Comparison of ENCODE assay signal across 25 cellular contexts in the genomic region with DNA sequence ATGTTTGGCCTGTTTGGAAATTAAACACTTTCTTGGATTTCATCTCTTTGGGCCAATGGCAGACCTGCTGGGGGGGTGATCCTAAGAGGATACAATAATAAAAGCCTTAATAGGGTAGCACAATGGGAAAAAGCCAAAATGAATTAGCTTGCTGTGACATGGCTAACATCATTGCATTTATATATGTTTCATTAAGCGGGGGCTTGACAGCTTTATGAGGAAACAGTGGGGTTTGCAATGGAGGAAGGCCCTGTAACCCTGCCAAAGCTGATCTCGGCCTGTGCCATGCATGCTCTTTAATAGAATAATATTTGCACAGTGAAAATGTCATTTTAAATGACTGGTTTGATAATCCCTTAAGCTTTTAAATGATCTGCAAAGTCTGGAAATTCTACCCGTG.
DNase-seq lines count a peak whose midpoint lies in the region; ATAC-seq and TF ChIP-seq lines count a peak whose summit lies in the region.
"Had no signal": no experiment of that assay in that cellular context is flagged by ENCODE, and none has a peak within 500 bp of the region (broad histone marks: within the 10 kb centered on the region; RNA-seq: fewer than 3 reads in every experiment).

No MANE protein-coding gene starts in this region.

- H3K4me3 Mint-ChIP-seq in activated T-cell treated with anti-CD3 and anti-CD28 coated beads, Interleukin-2, amount 50 U/mL, for 4 hours, result no peak overlapping the region
- H3K4me3 Mint-ChIP-seq in CD8-positive, alpha-beta T cell, result no peak overlapping the region
- H3K4me3 Mint-ChIP-seq: B cell; CD8-positive, alpha-beta memory T cell; IgD-negative memory B cell had no signal

- H3K4me1 Mint-ChIP-seq in activated T-cell treated with anti-CD3 and anti-CD28 coated beads, Interleukin-2, amount 50 U/mL, for 4 hours (ENCODE audit: low read depth), result no peaks in the 10 kb centered on the region
- no peaks in the 10 kb centered on the region for H3K4me1 Mint-ChIP-seq in CD8-positive, alpha-beta T cell (ENCODE audit: low read depth)
- H3K4me1 Mint-ChIP-seq: B cell; CD8-positive, alpha-beta memory T cell; IgD-negative memory B cell had no signal

- no peak overlapping the region for H3K9ac ChIP-seq in neuronal stem cell (ENCODE audit: low read depth, low read length, poor library complexity)
- H3K9ac ChIP-seq: KMS-11 had no signal

- H3K36me3 Mint-ChIP-seq in activated T-cell treated with anti-CD3 and anti-CD28 coated beads, Interleukin-2, amount 50 U/mL, for 4 hours (ENCODE audit: insufficient read depth), result no peaks in the 10 kb centered on the region
- no peaks in the 10 kb centered on the region for H3K36me3 Mint-ChIP-seq in CD8-positive, alpha-beta T cell
- H3K36me3 Mint-ChIP-seq: CD8-positive, alpha-beta memory T cell; IgD-negative memory B cell had no signal

- no peak overlapping the region for H2BK12ac ChIP-seq in neuronal stem cell (ENCODE audit: low read length)

- H3K14ac ChIP-seq in neuronal stem cell (ENCODE audit: low read length), result no peak overlapping the region

- H4K8ac ChIP-seq in neuronal stem cell (ENCODE audit: low read depth, low read length), result no peak overlapping the region

- H3K27ac Mint-ChIP-seq in CD8-positive, alpha-beta T cell, result no peak overlapping the region
- H3K27ac Mint-ChIP-seq: B cell; CD8-positive, alpha-beta memory T cell; IgD-negative memory B cell had no signal

- H3K4me3 ChIP-seq in neuronal stem cell (ENCODE audit: low read length in 2 of 2), result no peak overlapping the region
- H3K4me3 ChIP-seq in CD8-positive, alpha-beta T cell (ENCODE audit: low read depth, low read length), result no peak overlapping the region
- H3K4me3 ChIP-seq: A549 had no signal

- ATAC-seq in activated T-cell treated with anti-CD3 and anti-CD28 coated beads, Interleukin-2, amount 50 U/mL, for 4 hours, result no peak
- no peak for ATAC-seq in CD8-positive, alpha-beta T cell
- ATAC-seq: A549, HCT116 had no signal

- H3K9me3 ChIP-seq in neuronal stem cell (replicated peaks in 1 of 2; ENCODE audit: control insufficient read depth in 2 of 2, insufficient read depth in 1 of 2, low read depth in 1 of 2, low read length in 2 of 2), result no peaks in the 10 kb centered on the region
- H3K9me3 ChIP-seq in CD8-positive, alpha-beta T cell (ENCODE audit: low read length), result no peaks in the 10 kb centered on the region
- H3K9me3 ChIP-seq: A549 had no signal

- TF ChIP-seq CTCF in CD8-positive, alpha-beta T cell (IDR thresholded peaks at IDR 0.05), result no peak

- no peak overlapping the region for H3K18ac ChIP-seq in neuronal stem cell (ENCODE audit: low read length)

- H3K79me1 ChIP-seq in neuronal stem cell (ENCODE audit: low read depth, low read length), result no peaks in the 10 kb centered on the region

- H3K4ac ChIP-seq in neuronal stem cell (ENCODE audit: low read length), result no peak overlapping the region

- H2AFZ ChIP-seq in neuronal stem cell (ENCODE audit: low read length), result peak overlapping the region; percentile 42

- no peak overlapping the region for H3K4me2 ChIP-seq in neuronal stem cell (ENCODE audit: insufficient read depth, low read length, poor library complexity, severe bottlenecking)
- H3K4me2 ChIP-seq: A549, KMS-11 had no signal

- peaks cover 11 to 14% of the 10 kb centered on the region in 2 donors for H3K4me1 ChIP-seq in neuronal stem cell (ENCODE audit: control insufficient read depth in 2 of 2, insufficient read depth in 1 of 2, low read depth in 1 of 2, low read length in 2 of 2)
- H3K4me1 ChIP-seq in CD8-positive, alpha-beta T cell (ENCODE audit: insufficient read depth, low read length), result no peaks in the 10 kb centered on the region
- H3K4me1 ChIP-seq: A549 had no signal

- no peak overlapping the region for H2BK15ac ChIP-seq in neuronal stem cell (ENCODE audit: low read length)

- H3K27ac ChIP-seq in neuronal stem cell (replicated peaks; ENCODE audit: low read length), result no peak overlapping the region
- H3K27ac ChIP-seq in CD8-positive, alpha-beta T cell (ENCODE audit: low read depth, low read length), result no peak overlapping the region
- H3K27ac ChIP-seq: A549, C4-2B, HL-60, KMS-11 had no signal

- H3K23ac ChIP-seq in neuronal stem cell (ENCODE audit: low read depth, low read length, poor library complexity), result no peak overlapping the region

- intact Hi-C loops in CD8-positive, alpha-beta T cell (cut with DNase I, micrococcal nuclease), result no loop called here

- no peak overlapping the region for H4K91ac ChIP-seq in neuronal stem cell (ENCODE audit: low read depth, low read length, poor library complexity)

- WGBS in neuronal stem cell (ENCODE audit: extremely low coverage in 2 of 2, insufficient read length in 2 of 2, insufficient replicate concordance in 1 of 2), 2 donors, result no CpG with 5 or more reads among the region's 3 CpGs

- H3K36me3 ChIP-seq in neuronal stem cell (replicated peaks in 1 of 2; ENCODE audit: control insufficient read depth in 2 of 2, insufficient read depth in 2 of 2, low read length in 2 of 2), result no peaks in the 10 kb centered on the region
- H3K36me3 ChIP-seq in CD8-positive, alpha-beta T cell (ENCODE audit: insufficient read depth, low read length), result no peaks in the 10 kb centered on the region

- no peaks in the 10 kb centered on the region for H3K27me3 Mint-ChIP-seq in activated T-cell treated with anti-CD3 and anti-CD28 coated beads, Interleukin-2, amount 50 U/mL, for 4 hours (ENCODE audit: low read depth)
- H3K27me3 Mint-ChIP-seq in CD8-positive, alpha-beta T cell (ENCODE audit: low read depth), result peaks cover 2% of the 10 kb centered on the region
- H3K27me3 Mint-ChIP-seq: B cell; CD8-positive, alpha-beta memory T cell; IgD-negative memory B cell had no signal

- POLR2A ChIA-PET in CD8-positive, alpha-beta T cell (lab: Charles Lee), result no interaction called here

- H2AK5ac ChIP-seq in neuronal stem cell (ENCODE audit: low read depth, low read length), result no peak overlapping the region

- no peaks in the 10 kb centered on the region for H3K27me3 ChIP-seq in neuronal stem cell (ENCODE audit: control insufficient read depth in 3 of 3, insufficient read depth in 3 of 3, low read depth in 1 of 3, low read length in 3 of 3)
- no peaks in the 10 kb centered on the region for H3K27me3 ChIP-seq in CD8-positive, alpha-beta T cell (ENCODE audit: insufficient read depth, low read length)

- peak; percentile 88 for DNase-seq in DMS153 (lab: John Stamatoyannopoulos, UW)
- peak; percentile 37 for DNase-seq in NCI-H1092 treated with DMSO at 0.1 percent for 48 hours (lab: John Stamatoyannopoulos, UW)
- peak; percentile 80 for DNase-seq in NCI-H748 treated with DMSO at 0.1 percent for 48 hours (lab: John Stamatoyannopoulos, UW)
- DNase-seq in neuronal stem cell (ENCODE audit: low spot score), result no peak
- no peak for DNase-seq in Ammon's horn (ENCODE audit: low spot score)
- DNase-seq in activated T-cell treated with anti-CD3 and anti-CD28 coated beads, Interleukin-2, amount 50 U/mL, for 4 hours, result no peak
- DNase-seq in CD8-positive, alpha-beta T cell, result no peak
- DNase-seq: Calu3; CD8-positive, alpha-beta memory T cell; NCI-H1105; NCI-H1694; NCI-H2029 treated with DMSO at 0.1 percent for 48 hours; NCI-H2171 treated with DMSO at 0.1 percent for 48 hours; NCI-H345; NCI-H510A treated with DMSO at 0.1 percent for 48 hours; NCI-H82; Right ventricle myocardium superior; RPMI8226 had no signal

- CTCF ChIA-PET in CD8-positive, alpha-beta T cell (lab: Charles Lee), result no interaction called here

- H3K9me3 Mint-ChIP-seq in activated T-cell treated with anti-CD3 and anti-CD28 coated beads, Interleukin-2, amount 50 U/mL, for 4 hours, result no peaks in the 10 kb centered on the region
- no peaks in the 10 kb centered on the region for H3K9me3 Mint-ChIP-seq in CD8-positive, alpha-beta T cell
- H3K9me3 Mint-ChIP-seq: IgD-negative memory B cell had no signal

- H2BK5ac ChIP-seq in neuronal stem cell (ENCODE audit: low read length), result no peak overlapping the region

- no peak overlapping the region for H2BK120ac ChIP-seq in neuronal stem cell (ENCODE audit: low read depth, low read length)

Comparison
In these comparisons a context has a peak if more than half of its experiments do, and no peak if none do; other contexts are left out.
1. DNase-seq: peak in DMS153 (single experiment), NCI-H1092 treated with DMSO at 0.1 percent for 48 hours (single experiment) and NCI-H748 treated with DMSO at 0.1 percent for 48 hours (single experiment); none in neuronal stem cell (single experiment), Ammon's horn (single experiment), activated T-cell treated with anti-CD3 and anti-CD28 coated beads, Interleukin-2, amount 50 U/mL, for 4 hours (single experiment) and CD8-positive, alpha-beta T cell (0 of 7).